Comparison of ENCODE assay signal across 9 cellular contexts in genomic region chr2:105455488-105455991, GRCh38. TPM values are rescaled to one million over a fixed set of nuclear protein-coding genes. Genes with fewer than 3 reads are reported as not detected.
DNase-seq lines count a peak whose midpoint lies in the region; ATAC-seq and TF ChIP-seq lines count a peak whose summit lies in the region.
"Had no signal": no experiment of that assay in that cellular context is flagged by ENCODE, and none has a peak within 500 bp of the region (broad histone marks: within the 10 kb centered on the region; RNA-seq: fewer than 3 reads in every experiment).

No MANE protein-coding gene starts in this region.

- peak overlapping the region; percentile 71 for H2BK5ac ChIP-seq in mesenchymal stem cell (ENCODE audit: low read depth, low read length, poor library complexity, severe bottlenecking)

- H3K27ac ChIP-seq in mesenchymal stem cell (ENCODE audit: low read length, poor library complexity, severe bottlenecking): peak overlapping the region; percentile 93

- H3K4me1 ChIP-seq in BE2C: peaks cover 4% of the 10 kb centered on the region
- peaks cover 5% of the 10 kb centered on the region for H3K4me1 ChIP-seq in mesenchymal stem cell (ENCODE audit: control insufficient read depth, insufficient read depth, low read depth, low read length)

- no peak overlapping the region for H4K91ac ChIP-seq in mesenchymal stem cell (ENCODE audit: low read length)

- no peak overlapping the region for H2BK15ac ChIP-seq in mesenchymal stem cell (ENCODE audit: low read depth, poor library complexity, severe bottlenecking)

- H3K36me3 ChIP-seq in BE2C (no peaks in the 10 kb centered on the region), mesenchymal stem cell (ENCODE audit: control insufficient read depth in 1 of 2, insufficient read depth in 2 of 2, low read depth in 1 of 2, low read length in 2 of 2) (no peaks in the 10 kb centered on the region)

- H3K79me1 ChIP-seq in mesenchymal stem cell (replicated peaks; ENCODE audit: low read length, poor library complexity, severe bottlenecking): no peaks in the 10 kb centered on the region

- TF ChIP-seq CTCF in BE2C (IDR thresholded peaks at IDR 0.05; ENCODE audit: low read depth, low read length) (no peak), NB4 (IDR thresholded peaks at IDR 0.05; ENCODE audit: low read depth, low read length) (no peak), astrocyte of the cerebellum (IDR thresholded peaks at IDR 0.05; ENCODE audit: low read depth, low read length, missing control alignments) (no peak)

- H2AK5ac ChIP-seq in mesenchymal stem cell (ENCODE audit: low read length, severe bottlenecking): no peak overlapping the region

- no peaks in the 10 kb centered on the region for H3K4me1 Mint-ChIP-seq in stimulated activated effector memory CD8-positive, alpha-beta T cell treated with anti-CD3 and anti-CD28 coated beads, Interleukin-12 subunit alpha, Interleukin-12 subunit beta, amount 100 ng/mL, for 72 hours
- no peaks in the 10 kb centered on the region for H3K4me1 Mint-ChIP-seq in T-cell

- no peak overlapping the region for H3K4ac ChIP-seq in mesenchymal stem cell (ENCODE audit: low read depth in 1 of 2, low read length in 2 of 2)

- peak overlapping the region; percentile 54 for H3K9ac ChIP-seq in mesenchymal stem cell (ENCODE audit: low read length)

- POLR2A ChIA-PET in T-cell (lab: Charles Lee): no interaction called here

- no peak overlapping the region for H3K4me2 ChIP-seq in mesenchymal stem cell (ENCODE audit: low read length, poor library complexity, severe bottlenecking)

- no peak overlapping the region for H3K4me3 Mint-ChIP-seq in stimulated activated effector memory CD8-positive, alpha-beta T cell treated with anti-CD3 and anti-CD28 coated beads, Interleukin-12 subunit alpha, Interleukin-12 subunit beta, amount 100 ng/mL, for 72 hours
- H3K4me3 Mint-ChIP-seq in T-cell: no peak overlapping the region
- H3K4me3 Mint-ChIP-seq: activated naive CD4-positive, alpha-beta T cell treated with anti-CD3 and anti-CD28 coated beads for 36 hours had no signal

- no peaks in the 10 kb centered on the region for H3K36me3 Mint-ChIP-seq in stimulated activated effector memory CD8-positive, alpha-beta T cell treated with anti-CD3 and anti-CD28 coated beads, Interleukin-12 subunit alpha, Interleukin-12 subunit beta, amount 100 ng/mL, for 72 hours
- H3K36me3 Mint-ChIP-seq in T-cell: no peaks in the 10 kb centered on the region

- TF ChIP-seq POLR2A in NB4 (IDR thresholded peaks at IDR 0.05; ENCODE audit: extremely low read depth, insufficient read length): no peak

- in situ Hi-C loops in astrocyte of the cerebellum (cut with HindIII; ENCODE audit: low sequenced_read_pairs): no loop called here

- H3K23ac ChIP-seq in mesenchymal stem cell (ENCODE audit: low read length in 2 of 2): no peak overlapping the region

- WGBS in mesenchymal stem cell: 0% methylated on average over 3 of the region's 3 CpGs

- no peak overlapping the region for H3K14ac ChIP-seq in mesenchymal stem cell (ENCODE audit: low read length in 2 of 2)

- ATAC-seq in stimulated activated effector memory CD8-positive, alpha-beta T cell treated with anti-CD3 and anti-CD28 coated beads, Interleukin-12 subunit alpha, Interleukin-12 subunit beta, amount 100 ng/mL, for 72 hours: no peak
- no peak for ATAC-seq in HG03378 (IDR thresholded peaks at IDR 0.05; ENCODE audit: unreplicated experiment)
- no peak for ATAC-seq in T-cell (replicated peaks in 1 of 4)
- no peak for ATAC-seq in GM21619 (IDR thresholded peaks at IDR 0.05; ENCODE audit: unreplicated experiment)

- peak; percentile 43 for DNase-seq in BE2C
- peak; percentile 25 for DNase-seq in NB4 (ENCODE audit: low read depth)
- DNase-seq in astrocyte of the cerebellum (ENCODE audit: low read depth): peak; percentile 91
- peak; percentile 95 for DNase-seq in mesenchymal stem cell
- DNase-seq in stimulated activated effector memory CD8-positive, alpha-beta T cell treated with anti-CD3 and anti-CD28 coated beads, Interleukin-12 subunit alpha, Interleukin-12 subunit beta, amount 100 ng/mL, for 72 hours (ENCODE audit: low spot score in 2 of 2): no peak
- no peak for DNase-seq in T-cell

- no peak overlapping the region for H3K27ac Mint-ChIP-seq in stimulated activated effector memory CD8-positive, alpha-beta T cell treated with anti-CD3 and anti-CD28 coated beads, Interleukin-12 subunit alpha, Interleukin-12 subunit beta, amount 100 ng/mL, for 72 hours
- no peak overlapping the region for H3K27ac Mint-ChIP-seq in T-cell
- H3K27ac Mint-ChIP-seq: activated naive CD4-positive, alpha-beta T cell treated with anti-CD3 and anti-CD28 coated beads for 36 hours had no signal

- H3K9me3 ChIP-seq in BE2C (no peaks in the 10 kb centered on the region), mesenchymal stem cell (ENCODE audit: control insufficient read depth, low read length) (no peaks in the 10 kb centered on the region)

- H2AFZ ChIP-seq in mesenchymal stem cell (ENCODE audit: low read depth, low read length): no peak overlapping the region

- H3K9me3 Mint-ChIP-seq in stimulated activated effector memory CD8-positive, alpha-beta T cell treated with anti-CD3 and anti-CD28 coated beads, Interleukin-12 subunit alpha, Interleukin-12 subunit beta, amount 100 ng/mL, for 72 hours: no peaks in the 10 kb centered on the region
- H3K9me3 Mint-ChIP-seq in T-cell: no peaks in the 10 kb centered on the region
- H3K9me3 Mint-ChIP-seq: activated naive CD4-positive, alpha-beta T cell treated with anti-CD3 and anti-CD28 coated beads for 36 hours had no signal

- no peak overlapping the region for H2BK12ac ChIP-seq in mesenchymal stem cell (ENCODE audit: low read length in 2 of 2)

- H3K4me3 ChIP-seq in BE2C (ENCODE audit: low read depth, low read length) (no peak overlapping the region), NB4 (ENCODE audit: low read depth, low read length) (no peak overlapping the region), astrocyte of the cerebellum (ENCODE audit: low read depth, low read length) (no peak overlapping the region), mesenchymal stem cell (ENCODE audit: insufficient read depth in 1 of 2, low read depth in 1 of 2, low read length in 2 of 2) (no peak overlapping the region)

- peaks cover 3 to 7% of the 10 kb centered on the region in 2 donors for H3K27me3 Mint-ChIP-seq in T-cell

- no peaks in the 10 kb centered on the region for H3K27me3 ChIP-seq in BE2C
- H3K27me3 ChIP-seq in mesenchymal stem cell (ENCODE audit: control insufficient read depth in 1 of 2, insufficient read depth in 1 of 2, low read length in 2 of 2): peaks cover 0 to under 1% of the 10 kb centered on the region in 2 experiments

- no peak overlapping the region for H4K8ac ChIP-seq in mesenchymal stem cell (ENCODE audit: low read length)

- H2BK120ac ChIP-seq in mesenchymal stem cell (ENCODE audit: low read depth, low read length): peak overlapping the region; percentile 59

- CTCF ChIA-PET in T-cell (lab: Charles Lee): no interaction called here

- H3K18ac ChIP-seq in mesenchymal stem cell (ENCODE audit: low read depth in 1 of 2, low read length in 2 of 2): no peak overlapping the region

RNA-seq across cellular contexts. Expression of gene FHL2, which starts 56.7 kb away (rescaled TPM):
- 47.8 TPM for polyA plus RNA-seq in BE2C (2012; ENCODE audit: insufficient read depth, insufficient read length, low read depth)
- polyA plus RNA-seq in mesenchymal stem cell (2013, experiment 1 of 2): 258 TPM
- polyA plus RNA-seq in mesenchymal stem cell (2013, experiment 2 of 2): 261 TPM
- total RNA-seq in T-cell: 1 to 10 TPM in 4 of 5 donors, under 1 TPM in 1; 0.56 to 1.2 (median 1.1) TPM

Comparison
In these comparisons a context has a peak if more than half of its experiments do, and no peak if none do; other contexts are left out.
1. DNase-seq: peak in BE2C (single experiment), NB4 (single experiment), astrocyte of the cerebellum (single experiment) and mesenchymal stem cell (single experiment); none in stimulated activated effector memory CD8-positive, alpha-beta T cell treated with anti-CD3 and anti-CD28 coated beads, Interleukin-12 subunit alpha, Interleukin-12 subunit beta, amount 100 ng/mL, for 72 hours (0 of 2) and T-cell (0 of 34).